In the genomic region with DNA sequence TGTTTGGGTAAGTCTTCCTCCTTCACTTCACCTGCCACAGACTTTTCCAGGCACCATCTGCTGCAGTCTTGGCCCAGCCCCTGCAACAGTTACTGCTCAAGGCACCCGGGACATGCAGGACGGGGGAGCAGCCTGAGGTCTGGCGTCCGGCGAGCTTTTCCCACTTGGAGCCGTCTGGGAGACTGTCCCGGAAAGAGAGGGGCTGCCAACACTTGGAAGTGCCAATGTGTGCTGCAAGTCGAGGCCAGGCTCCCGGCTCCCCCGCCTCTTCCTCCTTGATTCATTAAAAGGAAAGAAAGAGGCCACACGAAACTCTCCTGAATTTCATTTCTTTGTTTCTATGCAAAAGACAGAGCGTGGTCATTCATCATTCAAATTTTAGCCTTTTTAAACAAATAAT, we compare ENCODE assay signal across 11 cellular contexts. TPM values are rescaled to one million over a fixed set of nuclear protein-coding genes. Genes with fewer than 3 reads are reported as not detected.
DNase-seq lines count a peak whose midpoint lies in the region; ATAC-seq, FAIRE-seq and TF ChIP-seq lines count a peak whose summit lies in the region.
"Had no signal": no experiment of that assay in that cellular context is flagged by ENCODE, and none has a peak within 500 bp of the region (broad histone marks: within the 10 kb centered on the region; RNA-seq: fewer than 3 reads in every experiment).

No MANE protein-coding gene starts in this region.

- intact Hi-C loops in HepG2 (cut with micrococcal nuclease; ENCODE audit: unreplicated experiment), result no loop called here

- no peaks in the 10 kb centered on the region for H3K9me3 ChIP-seq in adipocyte (ENCODE audit: control insufficient read depth, low read length)
- H3K9me3 ChIP-seq in HepG2 (ENCODE audit: low read length), result no peaks in the 10 kb centered on the region
- H3K9me3 ChIP-seq: adrenal gland had no signal

- in situ Hi-C loops in HepG2 (cut with HindIII; ENCODE audit: extremely low pct_ligation_motif_present, low pct_unique_long_range_greater_than_20kb), result no loop called here

- H3K9ac ChIP-seq in adipocyte (ENCODE audit: low read length), result peak overlapping the region; percentile 68
- no peak overlapping the region for H3K9ac ChIP-seq in HepG2 (ENCODE audit: insufficient read depth, low read depth, low read length)

- H3K4me2 ChIP-seq in HepG2 (ENCODE audit: low read depth, low read length), result no peak overlapping the region

- peak overlapping the region; percentile 68 for H3K4me3 ChIP-seq in adipocyte (ENCODE audit: low read length)
- no peak overlapping the region for H3K4me3 ChIP-seq in HepG2 (replicated peaks in 1 of 3; ENCODE audit: insufficient read depth in 1 of 3, low read depth in 2 of 3, low read length in 3 of 3)
- H3K4me3 ChIP-seq: adrenal gland had no signal

- no peaks in the 10 kb centered on the region for H3K79me2 ChIP-seq in HepG2 (ENCODE audit: insufficient read depth, low read length)

- BruUV-seq in HepG2 (replicated peaks; lab: Mats Ljungman, UMichigan), result no TSS peak

- ATAC-seq in HepG2, result no peak
- ATAC-seq in HG02884 (IDR thresholded peaks at IDR 0.05; ENCODE audit: unreplicated experiment), result no peak

- TF ChIP-seq CTCF in nephron progenitor cell (IDR thresholded peaks at IDR 0.05) (no peak), type B pancreatic cell (conservative IDR thresholded peaks at IDR 0.05) (no peak), HepG2 (CRISPR knock-in tag; IDR thresholded peaks at IDR 0.05) (no peak)

- H3K4me3 Mint-ChIP-seq in nephron progenitor cell (peak overlapping the region; percentile 62), type B pancreatic cell (peak overlapping the region; percentile 28)
- H3K4me3 Mint-ChIP-seq: activated CD4-positive, alpha-beta memory T cell treated with anti-CD3 and anti-CD28 coated beads for 36 hours; naive B cell had no signal

- H2AFZ ChIP-seq in HepG2 (ENCODE audit: low read length), result no peak overlapping the region

- H3K27me3 ChIP-seq in adipocyte (replicated peaks; ENCODE audit: control insufficient read depth, insufficient read depth, low read length) (no peaks in the 10 kb centered on the region), HepG2 (ENCODE audit: control insufficient read depth in 1 of 2, insufficient read depth in 2 of 2, low read length in 2 of 2) (peaks cover 2 to 60% of the 10 kb centered on the region in 2 experiments; a peak in 4 of 5 replicates)
- H3K27me3 ChIP-seq: adrenal gland, foreskin keratinocyte had no signal

- H3K4me1 ChIP-seq in adipocyte (ENCODE audit: control insufficient read depth, insufficient read depth, low read length) (peaks cover 48% of the 10 kb centered on the region), HepG2 (ENCODE audit: insufficient read depth, low read length) (0 out of 2 replicates have a peak, but pooled peaks cover 8% of the 10 kb centered on the region)

- TF ChIP-seq EP300 in HepG2 (IDR thresholded peaks at IDR 0.05; ENCODE audit: low read depth in 2 of 2, low read length in 2 of 2), result no peak
- TF ChIP-seq EP300 in HepG2 (CRISPR knock-in tag; IDR thresholded peaks at IDR 0.05; ENCODE audit: borderline replicate concordance), result no peak

- H3K36me3 ChIP-seq in adipocyte (ENCODE audit: control insufficient read depth, insufficient read depth, low read length, severe bottlenecking) (no peaks in the 10 kb centered on the region), HepG2 (replicated peaks in 1 of 2; ENCODE audit: control insufficient read depth in 1 of 2, insufficient read depth in 2 of 2, low read length in 2 of 2) (no peaks in the 10 kb centered on the region)
- H3K36me3 ChIP-seq: adrenal gland had no signal

- H3K4me1 Mint-ChIP-seq in nephron progenitor cell (peaks cover 56% of the 10 kb centered on the region), type B pancreatic cell (ENCODE audit: unreplicated experiment) (peaks cover 31% of the 10 kb centered on the region)

- WGBS in HepG2 (ENCODE audit: low lambda C conversion rate), result 38% methylated on average over 12 of the region's 12 CpGs

- no peak for TF ChIP-seq RAD21 in HepG2 (CRISPR knock-in tag; IDR thresholded peaks at IDR 0.05)

- H3K36me3 Mint-ChIP-seq in nephron progenitor cell (ENCODE audit: low read depth) (no peaks in the 10 kb centered on the region), type B pancreatic cell (no peaks in the 10 kb centered on the region)
- H3K36me3 Mint-ChIP-seq: activated CD4-positive, alpha-beta memory T cell treated with anti-CD3 and anti-CD28 coated beads for 36 hours; naive B cell had no signal

- CTCF ChIA-PET in HepG2 (lab: Yijun Ruan, JAX; ENCODE audit: low intra/inter-chr PET ratio, low total read pairs), result no interaction called here

- DNase-seq in adipocyte (ENCODE audit: low read depth) (no peak), globus pallidus (ENCODE audit: low spot score) (peak; percentile 81), nephron progenitor cell (no peak), type B pancreatic cell (ENCODE audit: extremely low spot score, unreplicated experiment) (no peak), HepG2 (ENCODE audit: low spot score) (no peak), T-helper 1 cell (no peak)
- DNase-seq: activated CD4-positive, alpha-beta memory T cell treated with anti-CD3 and anti-CD28 coated beads for 36 hours; foreskin keratinocyte; naive B cell had no signal

- H3K27ac Mint-ChIP-seq in nephron progenitor cell (peak overlapping the region; percentile 81), type B pancreatic cell (no peak overlapping the region)
- H3K27ac Mint-ChIP-seq: activated CD4-positive, alpha-beta memory T cell treated with anti-CD3 and anti-CD28 coated beads for 36 hours; naive B cell had no signal

- TF ChIP-seq POLR2A in HepG2 (IDR thresholded peaks at IDR 0.05; ENCODE audit: insufficient read depth in 1 of 2, low read depth in 2 of 2, low read length in 2 of 2), result no peak

- FAIRE-seq in HepG2 (lab: Jason Lieb, UNC), result no peak

- H3K9me3 Mint-ChIP-seq in nephron progenitor cell (peaks cover 2% of the 10 kb centered on the region), type B pancreatic cell (no peaks in the 10 kb centered on the region)
- H3K9me3 Mint-ChIP-seq: activated CD4-positive, alpha-beta memory T cell treated with anti-CD3 and anti-CD28 coated beads for 36 hours; naive B cell had no signal

- peaks cover 25% of the 10 kb centered on the region for H3K27me3 Mint-ChIP-seq in nephron progenitor cell (ENCODE audit: low read depth, poor library complexity)
- H3K27me3 Mint-ChIP-seq in type B pancreatic cell, result peaks cover 1% of the 10 kb centered on the region

- no peak overlapping the region for H3K27ac ChIP-seq in HepG2 (ENCODE audit: extremely low read length, insufficient read depth, low read length)
- H3K27ac ChIP-seq: foreskin keratinocyte had no signal

- H4K20me1 ChIP-seq in HepG2 (ENCODE audit: insufficient read depth, low read length), result no peaks in the 10 kb centered on the region

- POLR2A ChIA-PET in HepG2 (lab: Yijun Ruan, JAX), result no interaction called here

RNA-seq across cellular contexts. Expression of gene HTRA1, which starts 13.8 kb away (rescaled TPM):
- total RNA-seq in type B pancreatic cell (ENCODE audit: low replicate concordance) (12.9 and 32.6 TPM in 2 replicates), HepG2 (2016; rRNA removed; fragmentation: Illumina TruSeq; extraction: Trizol) (0.17 and 0.40 TPM in 2 replicates)
- total RNA-seq in HepG2 (2016; cell fraction: cytosol; rRNA removed; fragmentation: Illumina TruSeq; extraction: Trizol; ENCODE audit: low read depth), result 0.10 TPM in 1 of 2 replicates, not detected in the other
- total RNA-seq in HepG2 (2016; cell fraction: insoluble cytoplasmic fraction; rRNA removed; fragmentation: Illumina TruSeq; extraction: Trizol), result 0.15 and 0.37 TPM in 2 replicates
- 0.31 and 0.48 TPM in 2 replicates for total RNA-seq in HepG2 (2016; cell fraction: membrane; rRNA removed; fragmentation: Illumina TruSeq; extraction: Trizol)
- 0.43 TPM in 1 of 2 replicates, not detected in the other for total RNA-seq in HepG2 (2016; cell fraction: nucleus; rRNA removed; fragmentation: Illumina TruSeq; extraction: Trizol)
- 0.11 and 0.18 TPM in 2 replicates for polyA plus RNA-seq in HepG2 (2011; rRNA removed)
- 0.09 and 0.16 TPM in 2 replicates for polyA plus RNA-seq in HepG2 (2011; cell fraction: cytosol; rRNA removed)
- 0.13 TPM in 1 of 2 replicates, not detected in the other for polyA plus RNA-seq in HepG2 (2011; cell fraction: nucleus; rRNA removed)
- polyA plus RNA-seq in HepG2 (2012), result 0.09 and 0.11 TPM in 2 replicates
- 0.18 TPM in 2 replicates for polyA plus RNA-seq in HepG2 (2016; cell fraction: cytosol; fragmentation: Illumina TruSeq; extraction: Trizol; ENCODE audit: low read depth)
- polyA plus RNA-seq in HepG2 (2016; cell fraction: insoluble cytoplasmic fraction; fragmentation: Illumina TruSeq; extraction: Trizol; ENCODE audit: low read depth), result 0.13 TPM in 1 of 2 replicates, not detected in the other
- polyA plus RNA-seq in HepG2 (2016; cell fraction: membrane; fragmentation: Illumina TruSeq; extraction: Trizol; ENCODE audit: low read depth), result 0.22 TPM in 2 replicates
- 0.29 TPM in 1 of 2 replicates, not detected in the other for polyA plus RNA-seq in HepG2 (2016; cell fraction: nucleus; fragmentation: Illumina TruSeq; extraction: Trizol; ENCODE audit: insufficient read depth, low read depth)
- 23.5 TPM in 1 of 2 replicates, not detected in the other for polyA minus RNA-seq in HepG2 (2011; rRNA and poly(A)+ RNA removed; ENCODE audit: low replicate concordance)
- polyA minus RNA-seq in HepG2 (2011; cell fraction: cytosol; rRNA and poly(A)+ RNA removed), result 0.26 TPM in 1 of 2 replicates, not detected in the other
- not detected in 2 replicates for polyA minus RNA-seq in HepG2 (2011; cell fraction: nucleus; rRNA and poly(A)+ RNA removed)
- total RNA-seq: activated CD4-positive, alpha-beta memory T cell treated with anti-CD3 and anti-CD28 coated beads for 36 hours had no signal

RNA-seq across cellular contexts. Expression of gene ARMS2, which starts 20.7 kb away (rescaled TPM):
- not detected in 2 replicates for total RNA-seq in type B pancreatic cell (ENCODE audit: low replicate concordance)
- not detected in 2 replicates for total RNA-seq in HepG2 (2016; rRNA removed; fragmentation: Illumina TruSeq; extraction: Trizol)
- total RNA-seq in HepG2 (2016; cell fraction: cytosol; rRNA removed; fragmentation: Illumina TruSeq; extraction: Trizol; ENCODE audit: low read depth), result not detected in 2 replicates
- total RNA-seq in HepG2 (2016; cell fraction: insoluble cytoplasmic fraction; rRNA removed; fragmentation: Illumina TruSeq; extraction: Trizol), result not detected in 2 replicates
- not detected in 2 replicates for total RNA-seq in HepG2 (2016; cell fraction: membrane; rRNA removed; fragmentation: Illumina TruSeq; extraction: Trizol)
- not detected in 2 replicates for total RNA-seq in HepG2 (2016; cell fraction: nucleus; rRNA removed; fragmentation: Illumina TruSeq; extraction: Trizol)
- polyA plus RNA-seq in HepG2 (2011; rRNA removed), result not detected in 2 replicates
- polyA plus RNA-seq in HepG2 (2011; cell fraction: cytosol; rRNA removed), result not detected in 2 replicates
- polyA plus RNA-seq in HepG2 (2011; cell fraction: nucleus; rRNA removed), result 0.23 TPM in 1 of 2 replicates, not detected in the other
- polyA plus RNA-seq in HepG2 (2012), result not detected in 2 replicates
- not detected in 2 replicates for polyA plus RNA-seq in HepG2 (2016; cell fraction: cytosol; fragmentation: Illumina TruSeq; extraction: Trizol; ENCODE audit: low read depth)
- polyA plus RNA-seq in HepG2 (2016; cell fraction: insoluble cytoplasmic fraction; fragmentation: Illumina TruSeq; extraction: Trizol; ENCODE audit: low read depth), result not detected in 2 replicates
- not detected in 2 replicates for polyA plus RNA-seq in HepG2 (2016; cell fraction: membrane; fragmentation: Illumina TruSeq; extraction: Trizol; ENCODE audit: low read depth)
- not detected in 2 replicates for polyA plus RNA-seq in HepG2 (2016; cell fraction: nucleus; fragmentation: Illumina TruSeq; extraction: Trizol; ENCODE audit: insufficient read depth, low read depth)
- polyA minus RNA-seq in HepG2 (2011; rRNA and poly(A)+ RNA removed; ENCODE audit: low replicate concordance), result not detected in 2 replicates
- not detected in 2 replicates for polyA minus RNA-seq in HepG2 (2011; cell fraction: cytosol; rRNA and poly(A)+ RNA removed)
- not detected in 2 replicates for polyA minus RNA-seq in HepG2 (2011; cell fraction: nucleus; rRNA and poly(A)+ RNA removed)
- total RNA-seq: activated CD4-positive, alpha-beta memory T cell treated with anti-CD3 and anti-CD28 coated beads for 36 hours; adrenal gland; foreskin keratinocyte had no signal
- polyA plus RNA-seq: foreskin keratinocyte had no signal
